In the genomic region with DNA sequence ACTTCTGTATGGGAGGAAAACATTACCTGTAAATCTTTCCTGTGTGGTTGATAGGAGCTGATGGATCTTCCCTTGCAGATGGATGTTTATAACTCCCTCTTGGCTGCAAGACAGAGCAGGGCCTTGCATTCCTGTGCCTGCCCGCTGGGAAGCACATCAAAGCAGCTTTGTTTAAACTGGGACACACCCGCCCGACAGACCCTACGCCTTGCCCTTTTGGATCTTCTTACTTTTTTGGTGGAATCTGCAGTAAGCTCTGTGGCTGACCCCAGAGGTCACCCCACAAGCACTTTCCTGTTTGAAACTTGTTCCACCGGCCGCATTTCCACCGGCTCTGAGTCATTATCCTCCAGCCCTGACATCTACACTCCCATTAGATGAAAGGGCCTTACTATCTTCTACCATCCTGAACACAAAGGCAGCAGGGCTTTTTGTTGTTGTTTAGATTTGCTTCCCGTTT, we compare ENCODE assay signal across 10 cellular contexts.
DNase-seq lines count a peak whose midpoint lies in the region; ATAC-seq and TF ChIP-seq lines count a peak whose summit lies in the region.
"Had no signal": no experiment of that assay in that cellular context is flagged by ENCODE, and none has a peak within 500 bp of the region (broad histone marks: within the 10 kb centered on the region; RNA-seq: fewer than 3 reads in every experiment).

No MANE protein-coding gene starts in this region.

- no peak overlapping the region for H3K56ac ChIP-seq in IMR-90 (ENCODE audit: extremely low read depth, insufficient read depth, low read length)

- peak overlapping the region; percentile 52 for H3K4me3 Mint-ChIP-seq in activated CD4-positive, alpha-beta memory T cell treated with anti-CD3 and anti-CD28 coated beads, Interleukin-2, amount 10 ng/mL, durations not matched to agents 7 days and 5 days
- H3K4me3 Mint-ChIP-seq in stimulated activated memory B cell treated with anti-CD40 and anti-IgM and Interleukin-4, amounts not matched to agents 10 μg/mL and 1 μg/mL and 100 μg/mL, for 72 hours: no peak overlapping the region

- H3K4ac ChIP-seq in IMR-90 (ENCODE audit: low read depth, low read length): no peak overlapping the region

- H4K5ac ChIP-seq in IMR-90 (ENCODE audit: low read depth, low read length): no peak overlapping the region

- peak overlapping the region; percentile 82 for H3K27ac Mint-ChIP-seq in activated CD4-positive, alpha-beta memory T cell treated with anti-CD3 and anti-CD28 coated beads, Interleukin-2, amount 10 ng/mL, durations not matched to agents 7 days and 5 days
- H3K27ac Mint-ChIP-seq in stimulated activated memory B cell treated with anti-CD40 and anti-IgM and Interleukin-4, amounts not matched to agents 10 μg/mL and 1 μg/mL and 100 μg/mL, for 72 hours: no peak overlapping the region

- H3K4me2 ChIP-seq in IMR-90 (ENCODE audit: low read depth, low read length) (no peak overlapping the region), smooth muscle cell (peak overlapping the region; percentile 42)

- H2BK20ac ChIP-seq in IMR-90 (ENCODE audit: low read depth, low read length): no peak overlapping the region

- H3K27me3 ChIP-seq in IMR-90 (ENCODE audit: control insufficient read depth, insufficient read depth, low read length) (peaks cover 1% of the 10 kb centered on the region; the same call in 1 of the 2 replicates), smooth muscle cell (ENCODE audit: low read depth) (no peaks in the 10 kb centered on the region)
- H3K27me3 ChIP-seq: cardiac muscle cell had no signal

- H3K27me3 Mint-ChIP-seq in activated CD4-positive, alpha-beta memory T cell treated with anti-CD3 and anti-CD28 coated beads, Interleukin-2, amount 10 ng/mL, durations not matched to agents 7 days and 5 days: no peaks in the 10 kb centered on the region
- no peaks in the 10 kb centered on the region for H3K27me3 Mint-ChIP-seq in stimulated activated memory B cell treated with anti-CD40 and anti-IgM and Interleukin-4, amounts not matched to agents 10 μg/mL and 1 μg/mL and 100 μg/mL, for 72 hours

- no peak overlapping the region for H4K8ac ChIP-seq in IMR-90 (ENCODE audit: low read depth in 2 of 2, low read length in 2 of 2)

- H2BK15ac ChIP-seq in IMR-90 (ENCODE audit: low read depth, low read length): no peak overlapping the region

- no peak overlapping the region for H4K91ac ChIP-seq in IMR-90 (ENCODE audit: insufficient read depth, low read depth, low read length)

- H3K9me3 Mint-ChIP-seq in activated CD4-positive, alpha-beta memory T cell treated with anti-CD3 and anti-CD28 coated beads, Interleukin-2, amount 10 ng/mL, durations not matched to agents 7 days and 5 days: peaks cover 18% of the 10 kb centered on the region
- H3K9me3 Mint-ChIP-seq in stimulated activated memory B cell treated with anti-CD40 and anti-IgM and Interleukin-4, amounts not matched to agents 10 μg/mL and 1 μg/mL and 100 μg/mL, for 72 hours: no peaks in the 10 kb centered on the region

- TF ChIP-seq CTCF in IMR-90 (conservative IDR thresholded peaks at IDR 0.05; ENCODE audit: low read depth, low read length): no peak
- no peak for TF ChIP-seq CTCF in smooth muscle cell (IDR thresholded peaks at IDR 0.05; ENCODE audit: borderline replicate concordance, insufficient read depth, poor library complexity, severe bottlenecking)

- BruUV-seq in IMR-90 (replicated peaks; lab: Mats Ljungman, UMichigan): no TSS peak

- TF ChIP-seq POLR2A in IMR-90 (IDR thresholded peaks at IDR 0.05; ENCODE audit: low read depth, low read length): no peak

- H4K20me1 ChIP-seq in IMR-90 (ENCODE audit: insufficient read depth, low read length) (no peaks in the 10 kb centered on the region), smooth muscle cell (ENCODE audit: low read depth) (no peaks in the 10 kb centered on the region)

- no peak overlapping the region for H2BK120ac ChIP-seq in IMR-90 (ENCODE audit: low read depth, low read length)

- no peak overlapping the region for H3K18ac ChIP-seq in IMR-90 (ENCODE audit: low read depth, low read length)

- H3F3A ChIP-seq in smooth muscle cell (ENCODE audit: low read depth): no peaks in the 10 kb centered on the region

- H3K9ac ChIP-seq in IMR-90 (ENCODE audit: low read depth, low read length): no peak overlapping the region
- peak overlapping the region; percentile 68 for H3K9ac ChIP-seq in smooth muscle cell (ENCODE audit: low read depth)

- no peak overlapping the region for H3K14ac ChIP-seq in IMR-90 (replicated peaks; ENCODE audit: low read depth, low read length)

- H3K4me3 ChIP-seq in IMR-90 (ENCODE audit: insufficient read depth, low read depth, low read length) (no peak overlapping the region), smooth muscle cell (no peak overlapping the region)
- H3K4me3 ChIP-seq: cardiac muscle cell had no signal

- H2AK5ac ChIP-seq in IMR-90 (ENCODE audit: low read depth, low read length): no peak overlapping the region

- no peaks in the 10 kb centered on the region for H3K36me3 ChIP-seq in IMR-90 (ENCODE audit: control insufficient read depth, insufficient read depth, low read length)
- H3K36me3 ChIP-seq in smooth muscle cell (ENCODE audit: low read depth): no peaks in the 10 kb centered on the region
- H3K36me3 ChIP-seq: cardiac muscle cell had no signal

- H3K4me1 Mint-ChIP-seq in activated CD4-positive, alpha-beta memory T cell treated with anti-CD3 and anti-CD28 coated beads, Interleukin-2, amount 10 ng/mL, durations not matched to agents 7 days and 5 days: peaks cover 47% of the 10 kb centered on the region
- H3K4me1 Mint-ChIP-seq in stimulated activated memory B cell treated with anti-CD40 and anti-IgM and Interleukin-4, amounts not matched to agents 10 μg/mL and 1 μg/mL and 100 μg/mL, for 72 hours: no peaks in the 10 kb centered on the region

- WGBS in IMR-90 (ENCODE audit: extremely low coverage in 2 of 2, insufficient read length in 1 of 2), 2 experiments: no CpG with 5 or more reads among the region's 8 CpGs
- WGBS in smooth muscle cell (ENCODE audit: low lambda C conversion rate): 18% methylated on average over 8 of the region's 8 CpGs

- POLR2A ChIA-PET in IMR-90 (lab: Charles Lee; ENCODE audit: unreplicated experiment): no interaction called here
- POLR2A ChIA-PET in activated CD4-positive, alpha-beta memory T cell treated with anti-CD3 and anti-CD28 coated beads, Interleukin-2, amount 10 ng/mL, durations not matched to agents 7 days and 5 days (lab: Charles Lee): interaction anchor here (0.7 to 1.9 kb wide), 8 partner anchors 10 to 244 kb away, joined by 3 to 16 read pairs (median 3); partner anchors contain the start of gene STT3B

- ATAC-seq in IMR-90 (ENCODE audit: low read depth) (peak; percentile 81), HG03039 (IDR thresholded peaks at IDR 0.05; ENCODE audit: unreplicated experiment) (no peak), GM19463 (IDR thresholded peaks at IDR 0.05; ENCODE audit: unreplicated experiment) (no peak)
- no peak for ATAC-seq in stimulated activated memory B cell treated with anti-CD40 and anti-IgM and Interleukin-4, amounts not matched to agents 10 μg/mL and 1 μg/mL and 100 μg/mL, for 72 hours

- no peak for TF ChIP-seq RAD21 in IMR-90 (IDR thresholded peaks at IDR 0.05; ENCODE audit: low read length)

- H3K79me1 ChIP-seq in IMR-90 (ENCODE audit: low read depth in 1 of 2, low read length in 2 of 2): no peaks in the 10 kb centered on the region

- no peak overlapping the region for H2AFZ ChIP-seq in IMR-90 (replicated peaks; ENCODE audit: low read length, poor library complexity)
- peak overlapping the region; percentile 68 for H2AFZ ChIP-seq in smooth muscle cell (ENCODE audit: low read depth)

- H2BK5ac ChIP-seq in IMR-90 (ENCODE audit: low read depth, low read length, poor library complexity, severe bottlenecking): no peak overlapping the region

- in situ Hi-C loops in IMR-90 (cut with MboI; ENCODE audit: low sequenced_read_pairs): no loop called here

- H3K4me1 ChIP-seq in IMR-90 (ENCODE audit: control insufficient read depth, insufficient read depth, low read length) (no peaks in the 10 kb centered on the region), smooth muscle cell (ENCODE audit: low read depth) (peaks cover 34% of the 10 kb centered on the region)

- no peak overlapping the region for H3K27ac ChIP-seq in IMR-90 (ENCODE audit: insufficient read depth, low read length)
- H3K27ac ChIP-seq in smooth muscle cell (ENCODE audit: low read depth): peak overlapping the region; percentile 93
- H3K27ac ChIP-seq: cardiac muscle cell, HL-60 had no signal

- no peak overlapping the region for H2AK9ac ChIP-seq in IMR-90 (replicated peaks; ENCODE audit: low read depth, low read length, poor library complexity)

- H3K79me2 ChIP-seq in smooth muscle cell (ENCODE audit: low read depth): no peaks in the 10 kb centered on the region

- H3K9me3 ChIP-seq in IMR-90 (ENCODE audit: control insufficient read depth, insufficient read depth, low read length) (no peaks in the 10 kb centered on the region), smooth muscle cell (replicated peaks; ENCODE audit: low read depth) (no peaks in the 10 kb centered on the region)

- peaks cover 34% of the 10 kb centered on the region for H3K36me3 Mint-ChIP-seq in activated CD4-positive, alpha-beta memory T cell treated with anti-CD3 and anti-CD28 coated beads, Interleukin-2, amount 10 ng/mL, durations not matched to agents 7 days and 5 days (ENCODE audit: low read depth)
- no peaks in the 10 kb centered on the region for H3K36me3 Mint-ChIP-seq in stimulated activated memory B cell treated with anti-CD40 and anti-IgM and Interleukin-4, amounts not matched to agents 10 μg/mL and 1 μg/mL and 100 μg/mL, for 72 hours

- no peaks in the 10 kb centered on the region for H3K9me1 ChIP-seq in IMR-90 (ENCODE audit: insufficient read depth, low read length)

- peak; percentile 60 for DNase-seq in IMR-90
- peak; percentile 83 for DNase-seq in activated CD4-positive, alpha-beta memory T cell treated with anti-CD3 and anti-CD28 coated beads, Interleukin-2, amount 10 ng/mL, durations not matched to agents 7 days and 5 days
- peak; percentile 76 for DNase-seq in cardiac septum (ENCODE audit: low spot score)
- no peak for DNase-seq in smooth muscle cell (lab: John Stamatoyannopoulos, UW; ENCODE audit: unreplicated experiment)
- no peak for DNase-seq in NCI-H2171 (lab: John Stamatoyannopoulos, UW)

- CTCF ChIA-PET in IMR-90 (lab: Yijun Ruan, JAX): no interaction called here
- CTCF ChIA-PET in activated CD4-positive, alpha-beta memory T cell treated with anti-CD3 and anti-CD28 coated beads, Interleukin-2, amount 10 ng/mL, durations not matched to agents 7 days and 5 days (lab: Charles Lee): no interaction called here

- dilution Hi-C loops in IMR-90 (cut with HindIII; ENCODE audit: low sequenced_read_pairs, unreplicated experiment): no loop called here

- intact Hi-C loops in IMR-90 (cut with micrococcal nuclease) (loop anchor here (1.0 kb wide), 1 partner anchor 46 kb away; no protein-coding TSS in a partner anchor), cardiac septum (cut with DNase I) (no loop called here)

- no peak overlapping the region for H3K23ac ChIP-seq in IMR-90 (ENCODE audit: low read depth, low read length)

TF ChIP-seq in IMR-90, 13 proteins besides CTCF, POLR2A, EP300 and RAD21 (continues in another document):
- TF ChIP-seq NFE2L2 (IDR thresholded peaks at IDR 0.05; ENCODE audit: low read depth, low read length) (no peak), RFX5 (IDR thresholded peaks at IDR 0.05; ENCODE audit: low read depth, low read length) (no peak)

Comparison
In these comparisons a context has a peak if more than half of its experiments do, and no peak if none do; other contexts are left out.
1. DNase-seq: peak in IMR-90 (single experiment), activated CD4-positive, alpha-beta memory T cell treated with anti-CD3 and anti-CD28 coated beads, Interleukin-2, amount 10 ng/mL, durations not matched to agents 7 days and 5 days (single experiment) and cardiac septum (single experiment); none in smooth muscle cell (single experiment) and NCI-H2171 (single experiment).